Comparison of ENCODE assay signal across 16 cellular contexts in the genomic region with DNA sequence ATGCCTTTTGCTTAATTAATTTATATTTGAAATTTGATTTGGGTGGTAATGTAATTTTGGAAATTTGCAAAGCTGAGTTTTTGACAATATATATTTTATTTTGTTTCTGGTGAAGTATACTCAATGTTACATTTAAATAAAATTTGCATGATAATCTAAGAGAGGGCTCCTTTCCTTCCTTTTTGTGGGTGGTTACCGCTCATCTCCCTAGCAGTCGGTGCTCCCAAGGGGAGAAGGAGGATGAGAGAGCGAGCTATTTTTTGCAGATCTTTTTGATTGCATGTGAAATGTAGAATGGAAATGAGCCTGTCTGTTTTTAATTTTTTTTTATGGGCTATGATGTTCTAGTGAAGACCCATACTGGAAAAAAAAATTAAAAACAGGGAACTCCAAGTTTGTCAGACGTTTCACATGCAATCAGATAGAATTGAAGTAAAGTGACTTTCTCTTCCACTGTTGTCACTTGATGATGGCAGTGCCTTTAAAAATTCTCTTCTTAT. TPM values are rescaled to one million over a fixed set of nuclear protein-coding genes. Genes with fewer than 3 reads are reported as not detected.
DNase-seq lines count a peak whose midpoint lies in the region; ATAC-seq and TF ChIP-seq lines count a peak whose summit lies in the region.
"Had no signal": no experiment of that assay in that cellular context is flagged by ENCODE, and none has a peak within 500 bp of the region (broad histone marks: within the 10 kb centered on the region; RNA-seq: fewer than 3 reads in every experiment).

No MANE protein-coding gene starts in this region.

- no peaks in the 10 kb centered on the region for H3K36me3 Mint-ChIP-seq in activated T-helper 17 cell treated with anti-CD3 and anti-CD28 coated beads, Interleukin-2, amount 50 U/mL, for 72 hours (ENCODE audit: low read depth)
- H3K36me3 Mint-ChIP-seq: CD4-positive, alpha-beta memory T cell had no signal

- H3K4me3 ChIP-seq in BLaER1 treated with 17β-estradiol and CSF1 and Interleukin-3, amounts not matched to agents 10 nM and 100 nM, result peak overlapping the region in 3 of 10 experiments; percentile 2 to 29 (median 9); a peak in 3 of 20 replicates
- H3K4me3 ChIP-seq in Karpas-422 (ENCODE audit: low read length) (no peak overlapping the region), hepatocyte (no peak overlapping the region)
- H3K4me3 ChIP-seq: K562 had no signal

- H3K9me2 ChIP-seq in Karpas-422 (replicated peaks; ENCODE audit: insufficient read depth, low read length) (no peaks in the 10 kb centered on the region), hepatocyte (replicated peaks; ENCODE audit: insufficient read depth) (no peaks in the 10 kb centered on the region)

- H3K4me2 ChIP-seq in BLaER1 treated with 17β-estradiol and CSF1 and Interleukin-3, amounts not matched to agents 10 nM and 100 nM, result peak overlapping the region; percentile 3 to 81 (median 50); a peak in 18 of 22 replicates
- H3K4me2 ChIP-seq in Karpas-422 (ENCODE audit: low read depth, low read length, poor library complexity, severe bottlenecking), result no peak overlapping the region
- H3K4me2 ChIP-seq in hepatocyte, result no peak overlapping the region

- H3K4me1 ChIP-seq in BLaER1 treated with 17β-estradiol and CSF1 and Interleukin-3, amounts not matched to agents 10 nM and 100 nM, result peaks cover 17 to 54% (median 35%) of the 10 kb centered on the region in 10 experiments; a peak in 19 of 20 replicates
- H3K4me1 ChIP-seq in Karpas-422 (ENCODE audit: low read length) (no peaks in the 10 kb centered on the region), hepatocyte (ENCODE audit: insufficient read depth) (peaks cover 25% of the 10 kb centered on the region)
- H3K4me1 ChIP-seq: BE2C had no signal

- no peak for ATAC-seq in activated T-helper 17 cell treated with anti-CD3 and anti-CD28 coated beads, Interleukin-2, amount 50 U/mL, for 72 hours (replicated peaks)
- ATAC-seq: K562 had no signal

- peak overlapping the region in 3 of 11 experiments; percentile 0 to 20 (median 4); a peak in 2 of 22 replicates for H3K27ac ChIP-seq in BLaER1 treated with 17β-estradiol and CSF1 and Interleukin-3, amounts not matched to agents 10 nM and 100 nM
- H3K27ac ChIP-seq in Karpas-422 (ENCODE audit: low read length), result no peak overlapping the region
- peak overlapping the region; percentile 6 for H3K27ac ChIP-seq in hepatocyte

- peaks cover 0 to 25% (median 3%) of the 10 kb centered on the region in 11 experiments; a peak in 6 of 22 replicates for H3K9me3 ChIP-seq in BLaER1 treated with 17β-estradiol and CSF1 and Interleukin-3, amounts not matched to agents 10 nM and 100 nM (replicated peaks in 1 of 11)
- H3K9me3 ChIP-seq in Karpas-422 (ENCODE audit: low read length) (no peaks in the 10 kb centered on the region), hepatocyte (ENCODE audit: low read depth) (no peaks in the 10 kb centered on the region)
- H3K9me3 ChIP-seq: BE2C had no signal

- H3K27ac Mint-ChIP-seq in activated T-helper 17 cell treated with anti-CD3 and anti-CD28 coated beads, Interleukin-2, amount 50 U/mL, for 72 hours, result no peak overlapping the region
- H3K27ac Mint-ChIP-seq: CD14-positive monocyte; CD4-positive, alpha-beta memory T cell had no signal

- H4K20me1 ChIP-seq in BLaER1 treated with 17β-estradiol and CSF1 and Interleukin-3, amounts not matched to agents 10 nM and 100 nM, result no peaks in the 10 kb centered on the region
- H4K20me1 ChIP-seq in Karpas-422 (ENCODE audit: insufficient read depth, low read depth, low read length) (no peaks in the 10 kb centered on the region), hepatocyte (ENCODE audit: insufficient read depth, poor library complexity, severe bottlenecking) (no peaks in the 10 kb centered on the region)

- H3K4me1 Mint-ChIP-seq in activated T-helper 17 cell treated with anti-CD3 and anti-CD28 coated beads, Interleukin-2, amount 50 U/mL, for 72 hours, result no peaks in the 10 kb centered on the region
- H3K4me1 Mint-ChIP-seq: CD4-positive, alpha-beta memory T cell had no signal

- TF ChIP-seq CTCF in hepatocyte (IDR thresholded peaks at IDR 0.05; ENCODE audit: poor library complexity) (no peak), GM10248 (IDR thresholded peaks at IDR 0.05; ENCODE audit: control extremely low read depth, extremely low read depth, low read depth, missing control alignments) (no peak)

- CTCF ChIA-PET in GM10248 (lab: Yijun Ruan, JAX), result interaction anchor here (1.0 kb wide), 1 partner anchor 9 kb away, joined by 3 read pairs; no protein-coding TSS in a partner anchor

- no peaks in the 10 kb centered on the region for H3K9me3 Mint-ChIP-seq in activated T-helper 17 cell treated with anti-CD3 and anti-CD28 coated beads, Interleukin-2, amount 50 U/mL, for 72 hours
- H3K9me3 Mint-ChIP-seq: CD14-positive monocyte; CD4-positive, alpha-beta memory T cell had no signal

- 73% methylated on average over 4 of the region's 4 CpGs for WGBS in hepatocyte (ENCODE audit: low lambda C conversion rate, missing lambda C conversion rate)

- no peaks in the 10 kb centered on the region for H3K27me3 ChIP-seq in BLaER1 treated with 17β-estradiol and CSF1 and Interleukin-3, amounts not matched to agents 10 nM and 100 nM
- H3K27me3 ChIP-seq in Karpas-422 (ENCODE audit: low read length) (no peaks in the 10 kb centered on the region), hepatocyte (no peaks in the 10 kb centered on the region)

- H2AFZ ChIP-seq in Karpas-422 (ENCODE audit: low read length) (no peak overlapping the region), hepatocyte (no peak overlapping the region)

- peak; percentile 28 for DNase-seq in Karpas-422
- DNase-seq in hepatocyte (ENCODE audit: low spot score), result no peak
- DNase-seq in germinal center (ENCODE audit: low spot score), result no peak
- no peak for DNase-seq in GM10248 (ENCODE audit: extremely low spot score)
- no peak for DNase-seq in NCI-H2227 treated with DMSO at 0.1 percent for 48 hours (lab: John Stamatoyannopoulos, UW)
- DNase-seq: BE2C; Calu3; CD4-positive, alpha-beta memory T cell; DMS79 treated with DMSO at 0.1 percent for 48 hours; GOT3; H7; IMR-90 had no signal

- H3K9ac ChIP-seq in BLaER1 treated with 17β-estradiol and CSF1 and Interleukin-3, amounts not matched to agents 10 nM and 100 nM, result peak overlapping the region in 2 of 11 experiments; percentile 8 to 18; a peak in 1 of 22 replicates
- no peak overlapping the region for H3K9ac ChIP-seq in Karpas-422 (ENCODE audit: low read length)

- H3K27me3 Mint-ChIP-seq in activated T-helper 17 cell treated with anti-CD3 and anti-CD28 coated beads, Interleukin-2, amount 50 U/mL, for 72 hours, result peaks cover 10% of the 10 kb centered on the region

- H3K79me2 ChIP-seq in Karpas-422 (ENCODE audit: low read length), result no peaks in the 10 kb centered on the region
- no peaks in the 10 kb centered on the region for H3K79me2 ChIP-seq in hepatocyte

- POLR2A ChIA-PET in GM10248 (lab: Yijun Ruan, JAX), result no interaction called here

- no peak overlapping the region for H3K4me3 Mint-ChIP-seq in activated T-helper 17 cell treated with anti-CD3 and anti-CD28 coated beads, Interleukin-2, amount 50 U/mL, for 72 hours
- H3K4me3 Mint-ChIP-seq: CD14-positive monocyte; CD4-positive, alpha-beta memory T cell had no signal

- H3K36me3 ChIP-seq in BLaER1 treated with 17β-estradiol and CSF1 and Interleukin-3, amounts not matched to agents 10 nM and 100 nM, result no peaks in the 10 kb centered on the region
- no peaks in the 10 kb centered on the region for H3K36me3 ChIP-seq in Karpas-422 (ENCODE audit: insufficient read depth, low read length)
- H3K36me3 ChIP-seq in hepatocyte (replicated peaks; ENCODE audit: insufficient read depth, low read depth), result no peaks in the 10 kb centered on the region
- H3K36me3 ChIP-seq: BE2C had no signal

RNA-seq across cellular contexts. Expression of gene MSRB3, which starts 39.8 kb away (rescaled TPM):
- not detected in 2 replicates for total RNA-seq in Karpas-422 (2014; rRNA removed; shearing (Covaris generic); ENCODE audit: low replicate concordance)
- total RNA-seq in hepatocyte, result 17.1 and 19.2 TPM in 2 replicates
- polyA plus RNA-seq in hepatocyte, result 16.9 and 17.1 TPM in 2 replicates
- not detected for total RNA-seq in activated T-helper 17 cell treated with anti-CD3 and anti-CD28 coated beads, Interleukin-2, amount 50 U/mL, for 72 hours
- total RNA-seq: CD4-positive, alpha-beta memory T cell had no signal
- polyA plus RNA-seq: CD4-positive, alpha-beta memory T cell; K562 had no signal

Comparison
In these comparisons a context has a peak if more than half of its experiments do, and no peak if none do; other contexts are left out.
1. H3K4me2 ChIP-seq: peak in BLaER1 treated with 17β-estradiol and CSF1 and Interleukin-3, amounts not matched to agents 10 nM and 100 nM (11 of 11); none in Karpas-422 (single experiment) and hepatocyte (single experiment).
2. RNA of gene MSRB3, which starts 39.8 kb away (total RNA-seq): 17.1 to 19.2 TPM in hepatocyte; not detected in activated T-helper 17 cell treated with anti-CD3 and anti-CD28 coated beads, Interleukin-2, amount 50 U/mL, for 72 hours and not detected in Karpas-422; every median in the first group is over 10 times any median in the second.